In genomic region chr6:110636776-110637175, GRCh38 we compare ENCODE assay signal across 18 cellular contexts.
"Had no signal": no experiment of that assay in that cellular context is flagged by ENCODE, and none has a peak within 500 bp of the region (broad histone marks: within the 10 kb centered on the region; RNA-seq: fewer than 3 reads in every experiment).

No MANE protein-coding gene starts in this region.

- H3K36me3 ChIP-seq: left lung, suprapubic skin, thyroid gland had no signal

- FAIRE-seq: endometrium, frontal cortex, small intestine, urothelium cell line had no signal

- DNase-seq: effector memory CD4-positive, alpha-beta T cell; islet precursor cell; left lung; mesenchymal stem cell; midbrain; posterior cingulate gyrus; small intestine; stimulated activated CD4-positive, alpha-beta T cell treated with anti-CD3 and anti-CD28 coated beads, Interleukin-12 subunit alpha, Interleukin-12 subunit beta, amount 100 ng/mL, for 4 hours; stimulated activated naive CD4-positive, alpha-beta T cell treated with Interleukin-2 at 50 U/mL for 16 hours; thyroid gland had no signal

- H3K4me3 ChIP-seq: left lung, lung, suprapubic skin, thyroid gland had no signal

- H3K27me3 Mint-ChIP-seq: natural killer cell treated with Interleukin-12 subunit alpha and Interleukin-12 subunit beta and Interleukin-15 and Interleukin-18, amount 100 ng/mL, for 72 hours; type B pancreatic cell had no signal

- H3K27me3 ChIP-seq: left lung, suprapubic skin, thyroid gland had no signal

- H3K27ac Mint-ChIP-seq: natural killer cell treated with Interleukin-12 subunit alpha and Interleukin-12 subunit beta and Interleukin-15 and Interleukin-18, amount 100 ng/mL, for 72 hours; type B pancreatic cell had no signal

- H3K4me1 ChIP-seq: left lung, suprapubic skin, thyroid gland had no signal

- H3K4me3 Mint-ChIP-seq: natural killer cell treated with Interleukin-12 subunit alpha and Interleukin-12 subunit beta and Interleukin-15 and Interleukin-18, amount 100 ng/mL, for 72 hours; type B pancreatic cell had no signal

- H3K9me3 ChIP-seq: left lung, suprapubic skin, thyroid gland had no signal

- H3K9me3 Mint-ChIP-seq: natural killer cell treated with Interleukin-12 subunit alpha and Interleukin-12 subunit beta and Interleukin-15 and Interleukin-18, amount 100 ng/mL, for 72 hours had no signal

- ATAC-seq: esophagus mucosa; left lung; natural killer cell treated with Interleukin-12 subunit alpha and Interleukin-12 subunit beta and Interleukin-15 and Interleukin-18, amount 100 ng/mL, for 72 hours had no signal

- H3K27ac ChIP-seq: left lung, suprapubic skin, thyroid gland had no signal
